20 cellular contexts compared by ENCODE assay signal in genomic region chr4:39521253-39521908, GRCh38. TPM values are rescaled to one million over a fixed set of nuclear protein-coding genes. Genes with fewer than 3 reads are reported as not detected.
A peak's percentile ranks its signal among the peaks of the same experiment; 100 is the strongest.
DNase-seq lines count a peak whose midpoint lies in the region; ATAC-seq and TF ChIP-seq lines count a peak whose summit lies in the region.
"Had no signal": no experiment of that assay in that cellular context is flagged by ENCODE, and none has a peak within 500 bp of the region (broad histone marks: within the 10 kb centered on the region; RNA-seq: fewer than 3 reads in every experiment).

No MANE protein-coding gene starts in this region.

- POLR2A ChIA-PET in PC-9 (lab: Charles Lee; ENCODE audit: unreplicated experiment), result no interaction called here

- H3K9me3 Mint-ChIP-seq in effector memory CD8-positive, alpha-beta T cell, result no peaks in the 10 kb centered on the region
- H3K9me3 Mint-ChIP-seq: activated T-helper 1 cell treated with anti-CD3 and anti-CD28 coated beads, Interleukin-12 subunit alpha, Interleukin-12 subunit beta, Interleukin-2, Interleukin-4 antibody, amounts not matched to agents 30 ng/mL and 10 ng/mL and 1 ng/mL, durations not matched to agents 14 hours and 24 hours and 36 hours; CD14-positive monocyte; H9; natural killer cell had no signal

- CTCF ChIA-PET in PC-9 (lab: Charles Lee), result interaction anchor here (0.6 kb wide), 1 partner anchor 286 kb away, joined by 3 read pairs; no protein-coding TSS in a partner anchor

- H3K27ac Mint-ChIP-seq in effector memory CD8-positive, alpha-beta T cell, result no peak overlapping the region
- H3K27ac Mint-ChIP-seq: activated T-helper 1 cell treated with anti-CD3 and anti-CD28 coated beads, Interleukin-12 subunit alpha, Interleukin-12 subunit beta, Interleukin-2, Interleukin-4 antibody, amounts not matched to agents 30 ng/mL and 10 ng/mL and 1 ng/mL, durations not matched to agents 14 hours and 24 hours and 36 hours; CD14-positive monocyte; H9; natural killer cell had no signal

- H3K79me2 ChIP-seq in PC-9 (ENCODE audit: low read depth) (peaks cover 94% of the 10 kb centered on the region), osteoblast (ENCODE audit: insufficient read depth, low read length) (peaks cover 94% of the 10 kb centered on the region)

- H4K20me1 ChIP-seq in PC-9 (ENCODE audit: insufficient read depth) (peaks cover 9% of the 10 kb centered on the region), osteoblast (ENCODE audit: insufficient read depth, low read length) (peaks cover 35% of the 10 kb centered on the region)

- H3K9me3 ChIP-seq in PC-9 (ENCODE audit: insufficient read depth, low read depth) (no peaks in the 10 kb centered on the region), osteoblast (ENCODE audit: low read depth, low read length) (no peaks in the 10 kb centered on the region), ovary (no peaks in the 10 kb centered on the region), psoas muscle (no peaks in the 10 kb centered on the region)
- H3K9me3 ChIP-seq: SJCRH30 had no signal

- WGBS in ovary, 3 donors, result 51 to 61% (median 56%) methylated on average over 5 of the region's 5 CpGs
- WGBS in psoas muscle, 3 donors, result 65 to 73% (median 71%) methylated on average over 5 of the region's 5 CpGs

- no peaks in the 10 kb centered on the region for H3K9me2 ChIP-seq in PC-9 (ENCODE audit: insufficient read depth)

- H3F3A ChIP-seq in PC-9 (ENCODE audit: insufficient read depth, low read depth), result peaks cover 63% of the 10 kb centered on the region

- H3K4me1 Mint-ChIP-seq in effector memory CD8-positive, alpha-beta T cell (ENCODE audit: low read depth in 2 of 2), result peaks cover 9 to 10% of the 10 kb centered on the region in 2 donors

- H3K27me3 ChIP-seq in PC-9 (ENCODE audit: insufficient read depth, low read depth) (no peaks in the 10 kb centered on the region), osteoblast (ENCODE audit: insufficient read depth, low read length) (no peaks in the 10 kb centered on the region), ovary (no peaks in the 10 kb centered on the region), dorsolateral prefrontal cortex (no peaks in the 10 kb centered on the region), psoas muscle (ENCODE audit: insufficient read depth in 3 of 3, low read length in 2 of 3) (no peaks in the 10 kb centered on the region)
- H3K27me3 ChIP-seq: SJCRH30 had no signal

- TF ChIP-seq EP300 in ovary (IDR thresholded peaks at IDR 0.05), result no peak

- H3K4me3 Mint-ChIP-seq in effector memory CD8-positive, alpha-beta T cell, result no peak overlapping the region
- H3K4me3 Mint-ChIP-seq: activated T-helper 1 cell treated with anti-CD3 and anti-CD28 coated beads, Interleukin-12 subunit alpha, Interleukin-12 subunit beta, Interleukin-2, Interleukin-4 antibody, amounts not matched to agents 30 ng/mL and 10 ng/mL and 1 ng/mL, durations not matched to agents 14 hours and 24 hours and 36 hours; CD14-positive monocyte; H9; natural killer cell had no signal

- no peak overlapping the region for H2AFZ ChIP-seq in PC-9
- H2AFZ ChIP-seq in osteoblast (ENCODE audit: low read length), result no peak overlapping the region

- peaks cover 3% of the 10 kb centered on the region for H3K36me3 Mint-ChIP-seq in effector memory CD8-positive, alpha-beta T cell (ENCODE audit: insufficient read depth)
- H3K36me3 Mint-ChIP-seq: natural killer cell had no signal

- no peak for ATAC-seq in effector memory CD8-positive, alpha-beta T cell (replicated peaks)
- no peak for ATAC-seq in psoas muscle
- ATAC-seq: natural killer cell, right cardiac atrium had no signal

- no peaks in the 10 kb centered on the region for H3K27me3 Mint-ChIP-seq in effector memory CD8-positive, alpha-beta T cell

- H3K4me2 ChIP-seq in PC-9, result peak overlapping the region; percentile 85
- peak overlapping the region; percentile 94 for H3K4me2 ChIP-seq in osteoblast (ENCODE audit: insufficient read depth, low read length)
- H3K4me2 ChIP-seq: KMS-11 had no signal

- intact Hi-C loops in PC-9 (cut with micrococcal nuclease; ENCODE audit: unreplicated experiment), result no loop called here
- intact Hi-C loops in ovary (cut with DNase I), result loop anchor here in 2 of 4 donors (10.0 kb wide), 1 partner anchor 113 kb away; the partner anchor contains the start of gene SMIM14 (in 2 of the 2)
- intact Hi-C loops in dorsolateral prefrontal cortex (cut with DNase I), result loop anchor here in 1 of 2 donors (10.0 kb wide), 1 partner anchor 47 kb away; no protein-coding TSS in a partner anchor
- intact Hi-C loops in psoas muscle (cut with DNase I), result no loop called here

- TF ChIP-seq POLR2A in ovary (IDR thresholded peaks at IDR 0.05), result no peak

- no TSS peak for BruUV-seq in PC-9 (replicated peaks; lab: Mats Ljungman, UMichigan)

- peaks cover 51% of the 10 kb centered on the region for H3K4me1 ChIP-seq in PC-9 (replicated peaks; ENCODE audit: insufficient read depth)
- H3K4me1 ChIP-seq in osteoblast (ENCODE audit: insufficient read depth, low read length), result peaks cover 47% of the 10 kb centered on the region
- peaks cover 2% of the 10 kb centered on the region for H3K4me1 ChIP-seq in ovary (ENCODE audit: insufficient read depth)
- H3K4me1 ChIP-seq in psoas muscle, result peaks cover 6% of the 10 kb centered on the region
- H3K4me1 ChIP-seq: SJCRH30 had no signal

- H3K4me3 ChIP-seq in PC-9 (no peak overlapping the region; the same call in 1 of the 2 replicates), osteoblast (ENCODE audit: insufficient read depth, low read length) (peak overlapping the region; percentile 44), ovary (no peak overlapping the region), dorsolateral prefrontal cortex (no peak overlapping the region), psoas muscle (no peak overlapping the region)
- H3K4me3 ChIP-seq: SJCRH30 had no signal

- TF ChIP-seq CTCF in AG09319 (IDR thresholded peaks at IDR 0.05; ENCODE audit: low read depth, low read length) (no peak), PC-9 (conservative IDR thresholded peaks at IDR 0.05) (no peak), osteoblast (IDR thresholded peaks at IDR 0.05; ENCODE audit: extremely low read depth, low read depth, low read length) (no peak), ovary (IDR thresholded peaks at IDR 0.05) (no peak), dorsolateral prefrontal cortex (IDR thresholded peaks at IDR 0.05 in 54 of 56, conservative IDR thresholded peaks at IDR 0.05 in 2 of 56; ENCODE audit: low read depth in 1 of 56, partially characterized antibody in 56 of 56) (no peak), psoas muscle (IDR thresholded peaks at IDR 0.05) (no peak)

- peaks cover 46% of the 10 kb centered on the region for H3K36me3 ChIP-seq in PC-9 (ENCODE audit: low read depth)
- peaks cover 57% of the 10 kb centered on the region for H3K36me3 ChIP-seq in osteoblast (ENCODE audit: insufficient read depth, low read length)
- H3K36me3 ChIP-seq in ovary, result no peaks in the 10 kb centered on the region
- H3K36me3 ChIP-seq in psoas muscle (ENCODE audit: insufficient read depth in 1 of 2, low read depth in 1 of 2), result peaks cover 3 to 24% of the 10 kb centered on the region in 2 donors

- H3K27ac ChIP-seq in PC-9 (peak overlapping the region; percentile 56), osteoblast (ENCODE audit: low read depth, low read length) (peak overlapping the region; percentile 92), ovary (no peak overlapping the region), dorsolateral prefrontal cortex (no peak overlapping the region), psoas muscle (no peak overlapping the region)
- H3K27ac ChIP-seq: KMS-11, SJCRH30 had no signal

- DNase-seq in AG09319 (ENCODE audit: extremely low read depth, low read depth) (peak; percentile 38), PC-9 (no peak), dedifferentiated amniotic fluid mesenchymal stem cell (ENCODE audit: extremely low spot score) (peak; percentile 79), osteoblast (ENCODE audit: insufficient read length, low spot score, missing footprints) (peak; percentile 62), ovary (no peak), dorsolateral prefrontal cortex (no peak), psoas muscle (no peak)
- DNase-seq in effector memory CD8-positive, alpha-beta T cell, result no peak
- DNase-seq: activated CD4-positive, alpha-beta T cell treated with anti-CD3 and anti-CD28 coated beads, Interleukin-2, amount 50 U/mL, for 4 hours; DND-41; foreskin melanocyte; H9; natural killer cell; NCI-H1417 treated with DMSO at 0.1 percent for 48 hours; NCI-H226; right cardiac atrium; SJCRH30 had no signal

RNA-seq across cellular contexts. Expression of gene UGDH, which starts 5.9 kb away (rescaled TPM):
- 88.6 and 98.5 TPM in 2 replicates for total RNA-seq in PC-9 (2021)
- total RNA-seq in osteoblast, result 242 and 277 TPM in 2 replicates
- 100 to 1,000 TPM in 1 of 7 donors, 10 to 100 TPM in 6; 47.2 to 106 (median 70.1) TPM for total RNA-seq in ovary
- 10 to 100 TPM; 18.3 to 32.7 TPM for polyA plus RNA-seq in ovary
- 10 to 100 TPM in 116 of 120 experiments, 1 to 10 TPM in 4; 8.7 to 26.5 (median 15.0) TPM for total RNA-seq in dorsolateral prefrontal cortex
- total RNA-seq in psoas muscle, result 1 to 10 TPM; 7.7 to 9.8 (median 8.9) TPM
- 1 to 10 TPM; 2.5 to 6.6 (median 5.6) TPM for polyA plus RNA-seq in psoas muscle

Comparison
In these comparisons a context has a peak if more than half of its experiments do, and no peak if none do; other contexts are left out.
1. DNase-seq: peak in AG09319 (single experiment), dedifferentiated amniotic fluid mesenchymal stem cell (single experiment) and osteoblast (single experiment); none in PC-9 (0 of 2), effector memory CD8-positive, alpha-beta T cell (0 of 3), ovary (0 of 5), dorsolateral prefrontal cortex (0 of 10) and psoas muscle (0 of 2).
2. H3K27ac ChIP-seq: peak in PC-9 (single experiment) and osteoblast (single experiment); none in ovary (0 of 2), dorsolateral prefrontal cortex (0 of 59) and psoas muscle (single experiment).